In genomic region chr12:113065126-113066007, GRCh38 we compare ENCODE assay signal across 11 cellular contexts. TPM values are rescaled to one million over a fixed set of nuclear protein-coding genes. Genes with fewer than 3 reads are reported as not detected.
DNase-seq lines count a peak whose midpoint lies in the region; ATAC-seq and TF ChIP-seq lines count a peak whose summit lies in the region.
"Had no signal": no experiment of that assay in that cellular context is flagged by ENCODE, and none has a peak within 500 bp of the region (broad histone marks: within the 10 kb centered on the region; RNA-seq: fewer than 3 reads in every experiment).

No MANE protein-coding gene starts in this region.

- DNase-seq in activated naive CD4-positive, alpha-beta T cell treated with anti-CD3 and anti-CD28 coated beads, Interleukin-2, amount 50 U/mL, for 72 hours (ENCODE audit: low spot score in 2 of 2), result no peak
- DNase-seq in activated naive CD4-positive, alpha-beta T cell treated with anti-CD3 and anti-CD28 coated beads, Interleukin-2, amount 50 U/mL, for 16 hours, result no peak
- DNase-seq in NCI-H2171 (lab: John Stamatoyannopoulos, UW) (peak; percentile 89), fibroblast of pulmonary artery (ENCODE audit: low read depth) (peak; percentile 7), NCI-H128 (lab: John Stamatoyannopoulos, UW; ENCODE audit: unreplicated experiment) (no peak)
- DNase-seq in stimulated activated effector memory CD8-positive, alpha-beta T cell treated with anti-CD3 and anti-CD28 coated beads, Interleukin-12 subunit alpha, Interleukin-12 subunit beta, amount 100 ng/mL, for 72 hours (ENCODE audit: low spot score in 2 of 2), result no peak
- no peak for DNase-seq in activated CD4-positive, alpha-beta T cell treated with anti-CD3 and anti-CD28 coated beads, Interleukin-2, amount 50 U/mL, for 1 hour
- DNase-seq: AML-193, heart left ventricle, KG1 had no signal

- no peaks in the 10 kb centered on the region for H3K36me3 Mint-ChIP-seq in activated naive CD4-positive, alpha-beta T cell treated with anti-CD3 and anti-CD28 coated beads, Interleukin-2, amount 50 U/mL, for 72 hours
- no peaks in the 10 kb centered on the region for H3K36me3 Mint-ChIP-seq in stimulated activated effector memory CD8-positive, alpha-beta T cell treated with anti-CD3 and anti-CD28 coated beads, Interleukin-12 subunit alpha, Interleukin-12 subunit beta, amount 100 ng/mL, for 72 hours

- H3K9me3 Mint-ChIP-seq in activated naive CD4-positive, alpha-beta T cell treated with anti-CD3 and anti-CD28 coated beads, Interleukin-2, amount 50 U/mL, for 72 hours, result no peaks in the 10 kb centered on the region
- H3K9me3 Mint-ChIP-seq in stimulated activated effector memory CD8-positive, alpha-beta T cell treated with anti-CD3 and anti-CD28 coated beads, Interleukin-12 subunit alpha, Interleukin-12 subunit beta, amount 100 ng/mL, for 72 hours, result no peaks in the 10 kb centered on the region

- peaks cover 25% of the 10 kb centered on the region for H3K4me1 Mint-ChIP-seq in stimulated activated effector memory CD8-positive, alpha-beta T cell treated with anti-CD3 and anti-CD28 coated beads, Interleukin-12 subunit alpha, Interleukin-12 subunit beta, amount 100 ng/mL, for 72 hours

- no peak overlapping the region for H3K4me3 ChIP-seq in fibroblast of pulmonary artery (replicated peaks; ENCODE audit: low read depth, low read length)
- H3K4me3 ChIP-seq: heart left ventricle had no signal

- TF ChIP-seq CTCF in fibroblast of pulmonary artery (IDR thresholded peaks at IDR 0.05; ENCODE audit: low read length, missing control alignments), result no peak

- no peak overlapping the region for H3K4me3 Mint-ChIP-seq in stimulated activated effector memory CD8-positive, alpha-beta T cell treated with anti-CD3 and anti-CD28 coated beads, Interleukin-12 subunit alpha, Interleukin-12 subunit beta, amount 100 ng/mL, for 72 hours

- ATAC-seq in activated naive CD4-positive, alpha-beta T cell treated with anti-CD3 and anti-CD28 coated beads, Interleukin-2, amount 50 U/mL, for 72 hours, result no peak
- no peak for ATAC-seq in stimulated activated effector memory CD8-positive, alpha-beta T cell treated with anti-CD3 and anti-CD28 coated beads, Interleukin-12 subunit alpha, Interleukin-12 subunit beta, amount 100 ng/mL, for 72 hours
- ATAC-seq in HG03432 (IDR thresholded peaks at IDR 0.05; ENCODE audit: unreplicated experiment), result no peak

- H3K27ac Mint-ChIP-seq in activated naive CD4-positive, alpha-beta T cell treated with anti-CD3 and anti-CD28 coated beads, Interleukin-2, amount 50 U/mL, for 72 hours, result peak overlapping the region; percentile 72 to 80
- peak overlapping the region; percentile 55 for H3K27ac Mint-ChIP-seq in stimulated activated effector memory CD8-positive, alpha-beta T cell treated with anti-CD3 and anti-CD28 coated beads, Interleukin-12 subunit alpha, Interleukin-12 subunit beta, amount 100 ng/mL, for 72 hours

RNA-seq across cellular contexts. Expression of gene DTX1, which starts 8.8 kb away (rescaled TPM):
- 10 to 100 TPM in 1 of 2 donors, 1 to 10 TPM in 1; 9.8 to 17.3 TPM for total RNA-seq in activated naive CD4-positive, alpha-beta T cell treated with anti-CD3 and anti-CD28 coated beads, Interleukin-2, amount 50 U/mL, for 72 hours

Comparison
In these comparisons a context has a peak if more than half of its experiments do, and no peak if none do; other contexts are left out.
1. DNase-seq: peak in NCI-H2171 (single experiment) and fibroblast of pulmonary artery (single experiment); none in activated naive CD4-positive, alpha-beta T cell treated with anti-CD3 and anti-CD28 coated beads, Interleukin-2, amount 50 U/mL, for 72 hours (0 of 2), activated naive CD4-positive, alpha-beta T cell treated with anti-CD3 and anti-CD28 coated beads, Interleukin-2, amount 50 U/mL, for 16 hours (single experiment), stimulated activated effector memory CD8-positive, alpha-beta T cell treated with anti-CD3 and anti-CD28 coated beads, Interleukin-12 subunit alpha, Interleukin-12 subunit beta, amount 100 ng/mL, for 72 hours (0 of 2), activated CD4-positive, alpha-beta T cell treated with anti-CD3 and anti-CD28 coated beads, Interleukin-2, amount 50 U/mL, for 1 hour (single experiment) and NCI-H128 (single experiment).